In the genomic region with DNA sequence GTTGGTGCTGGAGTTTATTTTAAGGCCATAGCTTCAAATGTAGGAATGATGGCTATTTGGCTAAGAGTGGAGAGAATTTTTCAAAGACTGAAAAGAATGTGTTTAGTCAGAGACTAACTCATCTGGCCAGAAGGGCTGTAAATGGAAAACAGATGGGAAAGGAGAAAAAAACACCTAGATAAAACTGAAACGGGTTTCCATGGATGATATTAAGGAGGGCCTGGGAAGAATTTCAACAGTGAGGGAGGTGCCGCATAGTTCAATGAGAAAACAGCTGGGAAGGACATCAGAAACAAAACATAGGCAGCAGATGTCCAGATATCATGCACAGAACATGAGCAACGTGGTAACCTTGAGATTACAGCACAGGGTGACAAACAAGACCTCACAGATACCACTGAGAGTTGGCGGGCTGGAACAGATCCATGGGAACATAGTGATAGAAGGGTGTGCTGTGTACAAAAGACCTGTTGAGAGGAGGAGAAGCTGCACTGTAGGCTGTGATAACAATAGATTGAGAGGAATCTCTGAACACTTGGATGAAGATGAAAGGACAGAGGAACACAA, we compare ENCODE assay signal across 9 cellular contexts. TPM values are rescaled to one million over a fixed set of nuclear protein-coding genes. Genes with fewer than 3 reads are reported as not detected.
DNase-seq lines count a peak whose midpoint lies in the region; ATAC-seq and TF ChIP-seq lines count a peak whose summit lies in the region.
"Had no signal": no experiment of that assay in that cellular context is flagged by ENCODE, and none has a peak within 500 bp of the region (broad histone marks: within the 10 kb centered on the region; RNA-seq: fewer than 3 reads in every experiment).

No MANE protein-coding gene starts in this region.

- no peak for TF ChIP-seq POLR2A in body of pancreas (IDR thresholded peaks at IDR 0.05)
- no peak for TF ChIP-seq POLR2A in uterus (IDR thresholded peaks at IDR 0.05)

- DNase-seq in Right ventricle myocardium inferior (ENCODE audit: missing footprints) (no peak), cardiac septum (ENCODE audit: low spot score) (no peak), body of pancreas (peak; percentile 72 to 85 (median 76)), left lobe of liver (ENCODE audit: low spot score) (no peak), uterus (peak; percentile 37 to 58)
- DNase-seq: activated CD4-positive, CD25-positive, alpha-beta regulatory T cell had no signal

- ATAC-seq in Right ventricle myocardium inferior: peak; percentile 97
- peak; percentile 92 for ATAC-seq in body of pancreas
- peak; percentile 43 for ATAC-seq in left lobe of liver
- ATAC-seq in HG02981 (IDR thresholded peaks at IDR 0.05; ENCODE audit: unreplicated experiment): no peak
- ATAC-seq in GM19351 (IDR thresholded peaks at IDR 0.05; ENCODE audit: unreplicated experiment): no peak
- no peak for ATAC-seq in HG03378 (IDR thresholded peaks at IDR 0.05; ENCODE audit: unreplicated experiment)

- 10 to 15% methylated on average over 4 of the region's 4 CpGs for WGBS in body of pancreas, 2 donors

- H3K27me3 ChIP-seq in body of pancreas (no peaks in the 10 kb centered on the region), uterus (no peaks in the 10 kb centered on the region)

- H3K4me1 ChIP-seq in body of pancreas: peaks cover 54% of the 10 kb centered on the region
- no peaks in the 10 kb centered on the region for H3K4me1 ChIP-seq in uterus

- intact Hi-C loops in Right ventricle myocardium inferior (cut with DNase I) (loop anchor here (5.0 kb wide), 1 partner anchor 75 kb away; no protein-coding TSS in a partner anchor), cardiac septum (cut with DNase I) (loop anchor here (5.0 kb wide), 1 partner anchor 75 kb away; no protein-coding TSS in a partner anchor), body of pancreas (cut with DNase I) (no loop called here), uterus (cut with DNase I; ENCODE audit: low total_unique reads) (no loop called here)

- H3K9me3 ChIP-seq in body of pancreas (no peaks in the 10 kb centered on the region), uterus (no peaks in the 10 kb centered on the region)

- H3K4me3 ChIP-seq in body of pancreas: no peak overlapping the region
- no peak overlapping the region for H3K4me3 ChIP-seq in uterus

- H3K36me3 ChIP-seq in body of pancreas (replicated peaks in 1 of 2; ENCODE audit: insufficient read depth in 1 of 2, low read depth in 2 of 2) (no peaks in the 10 kb centered on the region), uterus (no peaks in the 10 kb centered on the region)

- TF ChIP-seq CTCF in body of pancreas (IDR thresholded peaks at IDR 0.05): no peak
- no peak for TF ChIP-seq CTCF in uterus (IDR thresholded peaks at IDR 0.05)

- H3K27ac ChIP-seq in body of pancreas (peak overlapping the region; percentile 36 to 68 (median 49)), uterus (peak overlapping the region; percentile 59 to 77)

RNA-seq across cellular contexts. Expression of a gene that starts 31.2 kb away (rescaled TPM):
- total RNA-seq in Right ventricle myocardium inferior (110 TPM), cardiac septum (103 TPM), body of pancreas (10 to 100 TPM; 47.1 to 50.6 TPM), left lobe of liver (98.7 TPM), uterus (10 to 100 TPM; 39.5 to 92.9 (median 63.8) TPM)

Comparison
In these comparisons a context has a peak if more than half of its experiments do, and no peak if none do; other contexts are left out.
1. ATAC-seq: peak in Right ventricle myocardium inferior (single experiment), body of pancreas (single experiment) and left lobe of liver (single experiment); none in HG02981 (single experiment), GM19351 (single experiment) and HG03378 (single experiment).
2. DNase-seq: peak in body of pancreas (4 of 4) and uterus (2 of 2); none in Right ventricle myocardium inferior (single experiment), cardiac septum (single experiment) and left lobe of liver (single experiment).
3. intact Hi-C loops: an anchor here in Right ventricle myocardium inferior (5.0 kb wide) and cardiac septum (5.0 kb wide); none called in body of pancreas and uterus.